In the genomic region with DNA sequence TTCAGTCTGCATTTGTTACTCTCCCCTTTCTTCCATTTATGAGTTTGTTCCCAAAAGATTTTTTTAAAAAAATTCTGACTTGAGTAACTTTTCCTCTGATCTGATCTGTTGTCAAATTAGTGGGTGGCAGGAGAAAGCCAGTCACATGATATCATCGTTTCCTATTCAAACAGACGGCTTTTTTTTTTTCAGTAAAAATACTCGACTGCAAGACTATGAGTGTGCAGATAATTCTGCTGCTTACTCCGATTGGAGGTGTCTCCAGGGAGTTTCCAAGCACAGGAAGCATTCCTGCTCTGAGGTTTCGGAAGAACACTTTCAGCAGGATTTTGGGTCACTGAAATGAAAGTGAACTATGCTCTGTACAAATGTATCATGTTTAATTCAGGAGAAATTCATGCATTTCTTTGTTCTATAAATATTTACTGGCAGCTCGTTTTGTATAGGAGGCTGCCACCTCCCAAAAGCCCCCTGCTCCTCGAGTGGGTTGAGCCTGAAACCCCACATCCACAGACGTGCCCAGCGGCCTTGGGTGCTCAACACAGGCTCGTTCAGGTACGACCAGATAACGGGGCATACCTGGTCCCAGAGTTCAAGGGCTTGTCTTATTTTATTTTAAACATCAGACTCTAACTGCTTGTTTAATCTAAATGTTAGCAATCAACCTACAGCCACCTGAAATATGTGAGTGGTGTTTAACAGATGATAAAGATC, we compare ENCODE assay signal across 9 cellular contexts.
DNase-seq lines count a peak whose midpoint lies in the region; ATAC-seq and TF ChIP-seq lines count a peak whose summit lies in the region.
"Had no signal": no experiment of that assay in that cellular context is flagged by ENCODE, and none has a peak within 500 bp of the region (broad histone marks: within the 10 kb centered on the region; RNA-seq: fewer than 3 reads in every experiment).

No MANE protein-coding gene starts in this region.

- H3K4me1 ChIP-seq in RWPE2 (ENCODE audit: insufficient read depth, poor library complexity, severe bottlenecking) (peaks cover 19% of the 10 kb centered on the region), hepatocyte (ENCODE audit: insufficient read depth) (peaks cover 32% of the 10 kb centered on the region), thoracic aorta (ENCODE audit: control insufficient read depth in 1 of 2, low read depth in 2 of 2) (peaks cover 15 to 30% of the 10 kb centered on the region in 2 donors), left ventricle myocardium inferior (peaks cover 20% of the 10 kb centered on the region)

- H3K4me3 ChIP-seq in RWPE2 (ENCODE audit: severe bottlenecking) (no peak overlapping the region), hepatocyte (peak overlapping the region; percentile 0), thoracic aorta (peak overlapping the region; percentile 69), left ventricle myocardium inferior (no peak overlapping the region)

- peak; percentile 18 for DNase-seq in NCI-H1436 (lab: John Stamatoyannopoulos, UW)
- DNase-seq in NCI-H1436 treated with DMSO at 0.1 percent for 48 hours (lab: John Stamatoyannopoulos, UW): no peak
- DNase-seq in RWPE2 (ENCODE audit: low spot score): no peak
- DNase-seq in hepatocyte (ENCODE audit: low spot score): peak; percentile 50
- DNase-seq in thoracic aorta (ENCODE audit: low spot score): no peak
- DNase-seq in activated T-cell treated with anti-CD3 and anti-CD28 coated beads for 4 hours: no peak
- no peak for DNase-seq in left ventricle myocardium inferior
- DNase-seq: 8988T had no signal

- H3K9me3 ChIP-seq in RWPE2 (ENCODE audit: severe bottlenecking) (no peaks in the 10 kb centered on the region), hepatocyte (ENCODE audit: low read depth) (no peaks in the 10 kb centered on the region), thoracic aorta (no peaks in the 10 kb centered on the region), left ventricle myocardium inferior (replicated peaks) (peaks cover 2% of the 10 kb centered on the region)

- H3K36me3 ChIP-seq in RWPE2 (ENCODE audit: low read depth) (no peaks in the 10 kb centered on the region), hepatocyte (replicated peaks; ENCODE audit: insufficient read depth, low read depth) (no peaks in the 10 kb centered on the region), thoracic aorta (no peaks in the 10 kb centered on the region), left ventricle myocardium inferior (no peaks in the 10 kb centered on the region)

- H3K27me3 ChIP-seq in RWPE2 (ENCODE audit: insufficient read depth, poor library complexity, severe bottlenecking) (no peaks in the 10 kb centered on the region), hepatocyte (no peaks in the 10 kb centered on the region), thoracic aorta (replicated peaks; ENCODE audit: insufficient read depth) (no peaks in the 10 kb centered on the region), left ventricle myocardium inferior (ENCODE audit: low read depth) (peaks cover 32% of the 10 kb centered on the region)

- H4K20me1 ChIP-seq in hepatocyte (ENCODE audit: insufficient read depth, poor library complexity, severe bottlenecking): no peaks in the 10 kb centered on the region

- H2AFZ ChIP-seq in hepatocyte: peak overlapping the region; percentile 7

- 33% methylated on average over 12 of the region's 12 CpGs for WGBS in hepatocyte (ENCODE audit: low lambda C conversion rate, missing lambda C conversion rate)

- H3K9me2 ChIP-seq in hepatocyte (replicated peaks; ENCODE audit: insufficient read depth): no peaks in the 10 kb centered on the region

- H3K4me2 ChIP-seq in hepatocyte: peak overlapping the region; percentile 83

- ATAC-seq in RWPE2 (ENCODE audit: low read depth) (peak; percentile 33; the same call in 2 of the 3 replicates), thoracic aorta (ENCODE audit: insufficient number of reproducible peaks, low FRiP score, low read depth) (no peak), GM19328 (IDR thresholded peaks at IDR 0.05; ENCODE audit: unreplicated experiment) (no peak)

- intact Hi-C loops in left ventricle myocardium inferior (cut with micrococcal nuclease): loop anchor here (10.0 kb wide), 1 partner anchor 217 kb away; no protein-coding TSS in a partner anchor

- H3K27ac ChIP-seq in RWPE2 (ENCODE audit: poor library complexity, severe bottlenecking): no peak overlapping the region
- H3K27ac ChIP-seq in hepatocyte: peak overlapping the region; percentile 90
- no peak overlapping the region for H3K27ac ChIP-seq in thoracic aorta
- no peak overlapping the region for H3K27ac ChIP-seq in left ventricle myocardium inferior (replicated peaks)

- no peak for TF ChIP-seq CTCF in RWPE2 (IDR thresholded peaks at IDR 0.05; ENCODE audit: poor library complexity, severe bottlenecking)
- no peak for TF ChIP-seq CTCF in hepatocyte (IDR thresholded peaks at IDR 0.05; ENCODE audit: poor library complexity)
- TF ChIP-seq CTCF in thoracic aorta (IDR thresholded peaks at IDR 0.05): no peak
- TF ChIP-seq CTCF in left ventricle myocardium inferior (IDR thresholded peaks at IDR 0.05; ENCODE audit: borderline replicate concordance): no peak

- H3K79me2 ChIP-seq in hepatocyte: no peaks in the 10 kb centered on the region

Comparison
In these comparisons a context has a peak if more than half of its experiments do, and no peak if none do; other contexts are left out.
1. DNase-seq: peak in NCI-H1436 (single experiment) and hepatocyte (single experiment); none in NCI-H1436 treated with DMSO at 0.1 percent for 48 hours (single experiment), RWPE2 (single experiment), thoracic aorta (single experiment), activated T-cell treated with anti-CD3 and anti-CD28 coated beads for 4 hours (single experiment) and left ventricle myocardium inferior (single experiment).
2. H3K4me3 ChIP-seq: peak in hepatocyte (single experiment) and thoracic aorta (single experiment); none in RWPE2 (single experiment) and left ventricle myocardium inferior (single experiment).